Comparison of ENCODE assay signal across 18 cellular contexts in genomic region chr9:77957652-77958051, GRCh38.
A peak's percentile ranks its signal among the peaks of the same experiment; 100 is the strongest.
DNase-seq lines count a peak whose midpoint lies in the region; ATAC-seq, FAIRE-seq and TF ChIP-seq lines count a peak whose summit lies in the region.
"Had no signal": no experiment of that assay in that cellular context is flagged by ENCODE, and none has a peak within 500 bp of the region (broad histone marks: within the 10 kb centered on the region; RNA-seq: fewer than 3 reads in every experiment).

No MANE protein-coding gene starts in this region.

- CTCF ChIA-PET in activated CD4-positive, alpha-beta T cell treated with anti-CD3 and anti-CD28 coated beads for 36 hours (lab: Charles Lee): interaction anchor here (1.2 to 1.6 kb wide), 2 partner anchors 12 to 46 kb away, joined by 3 read pairs; no protein-coding TSS in a partner anchor
- CTCF ChIA-PET in K562 (lab: Yijun Ruan, JAX; ENCODE audit: low intra/inter-chr PET ratio): no interaction called here

- DNase-seq in activated CD4-positive, alpha-beta T cell treated with anti-CD3 and anti-CD28 coated beads for 36 hours: peak; percentile 42
- no peak for DNase-seq in activated CD4-positive, alpha-beta T cell treated with anti-CD3 and anti-CD28 coated beads for 48 hours
- DNase-seq in Karpas-422: peak; percentile 23
- DNase-seq in K562 (ENCODE audit: extremely low read depth in 1 of 4, low spot score in 3 of 4): peak in 1 of 4 experiments; percentile 20
- DNase-seq in natural killer cell treated with Interleukin-12 subunit alpha and Interleukin-12 subunit beta and Interleukin-15 and Interleukin-18, amount 100 ng/mL, for 72 hours (ENCODE audit: low spot score): no peak
- no peak for DNase-seq in NCI-H2081 (lab: John Stamatoyannopoulos, UW)
- no peak for DNase-seq in NCI-H82 treated with DMSO at 0.1 percent for 48 hours (lab: John Stamatoyannopoulos, UW; ENCODE audit: unreplicated experiment)
- DNase-seq in C1 segment of cervical spinal cord (lab: John Stamatoyannopoulos, UW): no peak
- DNase-seq: activated CD4-positive, alpha-beta T cell treated with anti-CD3 and anti-CD28 coated beads for 4 hours; activated T-cell treated with anti-CD3 and anti-CD28 coated beads, Interleukin-2, amount 50 U/mL, for 1 hour; CD8-positive, alpha-beta T cell; foreskin fibroblast; NCI-H446; SJCRH30 had no signal

- TF ChIP-seq EP300 in K562 (IDR thresholded peaks at IDR 0.05; ENCODE audit: low read length): no peak

- H3K4me1 ChIP-seq in Karpas-422 (ENCODE audit: low read length) (peaks cover 8% of the 10 kb centered on the region; the same call in 1 of the 2 replicates), K562 (replicated peaks in 1 of 2; ENCODE audit: control insufficient read depth in 2 of 2, insufficient read depth in 2 of 2, low read length in 2 of 2) (peaks cover 5 to 65% of the 10 kb centered on the region in 2 experiments)
- H3K4me1 ChIP-seq: prostate gland had no signal

- in situ Hi-C loops in K562 (cut with MboI): no loop called here

- TF ChIP-seq RAD21 in K562 (CRISPR knock-in tag; conservative IDR thresholded peaks at IDR 0.05 in 1 of 2, IDR thresholded peaks at IDR 0.05 in 1 of 2): no peak

- H4K20me1 ChIP-seq in Karpas-422 (ENCODE audit: insufficient read depth, low read depth, low read length) (no peaks in the 10 kb centered on the region), K562 (replicated peaks; ENCODE audit: control insufficient read depth, insufficient read depth, low read length) (no peaks in the 10 kb centered on the region)

- H3K36me3 ChIP-seq in Karpas-422 (ENCODE audit: insufficient read depth, low read length): no peaks in the 10 kb centered on the region
- no peaks in the 10 kb centered on the region for H3K36me3 ChIP-seq in K562 (ENCODE audit: control insufficient read depth, insufficient read depth, low read length)
- H3K36me3 ChIP-seq: cardiac muscle cell, prostate gland, SJCRH30, vagina had no signal

- no peak overlapping the region for H3K4me3 Mint-ChIP-seq in activated CD4-positive, alpha-beta T cell treated with anti-CD3 and anti-CD28 coated beads for 36 hours
- H3K4me3 Mint-ChIP-seq in natural killer cell treated with Interleukin-12 subunit alpha and Interleukin-12 subunit beta and Interleukin-15 and Interleukin-18, amount 100 ng/mL, for 72 hours: peak overlapping the region; percentile 30
- H3K4me3 Mint-ChIP-seq: CD8-positive, alpha-beta T cell had no signal

- no peaks in the 10 kb centered on the region for H3K36me3 Mint-ChIP-seq in activated CD4-positive, alpha-beta T cell treated with anti-CD3 and anti-CD28 coated beads for 36 hours (ENCODE audit: low read depth)
- H3K36me3 Mint-ChIP-seq in natural killer cell treated with Interleukin-12 subunit alpha and Interleukin-12 subunit beta and Interleukin-15 and Interleukin-18, amount 100 ng/mL, for 72 hours: peaks cover 4% of the 10 kb centered on the region
- H3K36me3 Mint-ChIP-seq: CD8-positive, alpha-beta T cell had no signal

- H3K27me3 Mint-ChIP-seq in activated CD4-positive, alpha-beta T cell treated with anti-CD3 and anti-CD28 coated beads for 36 hours: no peaks in the 10 kb centered on the region
- H3K27me3 Mint-ChIP-seq in natural killer cell treated with Interleukin-12 subunit alpha and Interleukin-12 subunit beta and Interleukin-15 and Interleukin-18, amount 100 ng/mL, for 72 hours: peaks cover 2 to 6% of the 10 kb centered on the region in 2 donors

- H3K9me1 ChIP-seq in K562 (ENCODE audit: control insufficient read depth, insufficient read depth, low read length): no peaks in the 10 kb centered on the region

- POLR2A ChIA-PET in activated CD4-positive, alpha-beta T cell treated with anti-CD3 and anti-CD28 coated beads for 36 hours (lab: Charles Lee): no interaction called here
- POLR2A ChIA-PET in K562 (lab: Yijun Ruan, JAX): no interaction called here

- peak; percentile 15 for FAIRE-seq in K562 (lab: Jason Lieb, UNC)

- peaks cover 54% of the 10 kb centered on the region for H3K4me1 Mint-ChIP-seq in activated CD4-positive, alpha-beta T cell treated with anti-CD3 and anti-CD28 coated beads for 36 hours
- H3K4me1 Mint-ChIP-seq in natural killer cell treated with Interleukin-12 subunit alpha and Interleukin-12 subunit beta and Interleukin-15 and Interleukin-18, amount 100 ng/mL, for 72 hours (ENCODE audit: low read depth in 2 of 2): peaks cover 43 to 47% of the 10 kb centered on the region in 2 donors

- H3K9ac ChIP-seq in Karpas-422 (ENCODE audit: low read length) (no peak overlapping the region), K562 (ENCODE audit: insufficient read depth in 1 of 2, low read depth in 2 of 2, low read length in 2 of 2) (no peak overlapping the region)

- TF ChIP-seq CTCF in K562 (IDR thresholded peaks at IDR 0.05 in 2 of 3, conservative IDR thresholded peaks at IDR 0.05 in 1 of 3; ENCODE audit: insufficient read depth in 2 of 3, low read depth in 1 of 3, low read length in 3 of 3): no peak

- H3K9me3 ChIP-seq in Karpas-422 (ENCODE audit: low read length): no peaks in the 10 kb centered on the region
- H3K9me3 ChIP-seq in K562 (replicated peaks; ENCODE audit: control insufficient read depth, insufficient read depth, low read depth, low read length): no peaks in the 10 kb centered on the region
- H3K9me3 ChIP-seq: prostate gland, SJCRH30, vagina had no signal

- TF ChIP-seq POLR2A in K562 (conservative IDR thresholded peaks at IDR 0.05): no peak

- 40% methylated on average over 4 of the region's 5 CpGs for WGBS in K562 (ENCODE audit: insufficient coverage, low coverage, missing lambda C conversion rate)

- H3K27ac ChIP-seq in Karpas-422 (ENCODE audit: low read length) (no peak overlapping the region), K562 (ENCODE audit: extremely low read depth, low read depth, low read length) (no peak overlapping the region; the same call in 2 of the 3 replicates)
- H3K27ac ChIP-seq: cardiac muscle cell, prostate gland, SJCRH30, vagina had no signal

- H3K9me3 Mint-ChIP-seq in activated CD4-positive, alpha-beta T cell treated with anti-CD3 and anti-CD28 coated beads for 36 hours (ENCODE audit: low read depth): no peaks in the 10 kb centered on the region
- no peaks in the 10 kb centered on the region for H3K9me3 Mint-ChIP-seq in natural killer cell treated with Interleukin-12 subunit alpha and Interleukin-12 subunit beta and Interleukin-15 and Interleukin-18, amount 100 ng/mL, for 72 hours
- H3K9me3 Mint-ChIP-seq: CD8-positive, alpha-beta T cell had no signal

- no peak overlapping the region for H3K27ac Mint-ChIP-seq in activated CD4-positive, alpha-beta T cell treated with anti-CD3 and anti-CD28 coated beads for 36 hours
- no peak overlapping the region for H3K27ac Mint-ChIP-seq in natural killer cell treated with Interleukin-12 subunit alpha and Interleukin-12 subunit beta and Interleukin-15 and Interleukin-18, amount 100 ng/mL, for 72 hours
- H3K27ac Mint-ChIP-seq: CD8-positive, alpha-beta T cell had no signal

- no peaks in the 10 kb centered on the region for H3K9me2 ChIP-seq in Karpas-422 (replicated peaks; ENCODE audit: insufficient read depth, low read length)

- intact Hi-C loops in activated CD4-positive, alpha-beta T cell treated with anti-CD3 and anti-CD28 coated beads for 36 hours (cut with DNase I, micrococcal nuclease): no loop called here
- intact Hi-C loops in K562 (cut with micrococcal nuclease): no loop called here

- BruUV-seq in K562 (replicated peaks; lab: Mats Ljungman, UMichigan): no TSS peak

- H3K4me3 ChIP-seq in Karpas-422 (ENCODE audit: low read length) (no peak overlapping the region), K562 (no peak overlapping the region)
- H3K4me3 ChIP-seq: cardiac muscle cell, prostate gland, SJCRH30, smooth muscle cell, vagina had no signal

- ATAC-seq in activated CD4-positive, alpha-beta T cell treated with anti-CD3 and anti-CD28 coated beads for 36 hours: peak; percentile 68
- peak; percentile 8; the same call in 1 of the 3 replicates for ATAC-seq in K562
- ATAC-seq in natural killer cell treated with Interleukin-12 subunit alpha and Interleukin-12 subunit beta and Interleukin-15 and Interleukin-18, amount 100 ng/mL, for 72 hours: peak; percentile 69 to 70
- ATAC-seq: CD8-positive, alpha-beta T cell had no signal

- H3K4me2 ChIP-seq in Karpas-422 (ENCODE audit: low read depth, low read length, poor library complexity, severe bottlenecking): no peak overlapping the region
- no peak overlapping the region; the same call in 1 of the 2 replicates for H3K4me2 ChIP-seq in K562 (ENCODE audit: insufficient read depth, low read length)
- H3K4me2 ChIP-seq: smooth muscle cell had no signal

- no peaks in the 10 kb centered on the region for H3K27me3 ChIP-seq in Karpas-422 (ENCODE audit: low read length)
- no peaks in the 10 kb centered on the region for H3K27me3 ChIP-seq in K562 (ENCODE audit: control insufficient read depth in 2 of 2, insufficient read depth in 2 of 2, low read length in 2 of 2)
- H3K27me3 ChIP-seq: cardiac muscle cell, SJCRH30, vagina had no signal

- H2AFZ ChIP-seq in Karpas-422 (ENCODE audit: low read length) (no peak overlapping the region), K562 (ENCODE audit: low read depth, low read length) (no peak overlapping the region)

- H3K79me2 ChIP-seq in Karpas-422 (ENCODE audit: low read length): no peaks in the 10 kb centered on the region
- peaks cover 99% of the 10 kb centered on the region for H3K79me2 ChIP-seq in K562 (ENCODE audit: control insufficient read depth, insufficient read depth, low read length)

TF ChIP-seq in K562, 482 proteins besides CTCF, POLR2A, EP300 and RAD21 (continues in another document):
- no peak for TF ChIP-seq RBBP5 (IDR thresholded peaks at IDR 0.05; ENCODE audit: borderline replicate concordance, insufficient read depth, low read length, poor library complexity, severe bottlenecking)
- no peak for TF ChIP-seq NFIC (IDR thresholded peaks at IDR 0.05)
- no peak for TF ChIP-seq HLTF (IDR thresholded peaks at IDR 0.05)
- TF ChIP-seq TAF15 (IDR thresholded peaks at IDR 0.05; ENCODE audit: low read depth, low read length): no peak
- no peak for TF ChIP-seq HMG20B (CRISPR knock-in tag; IDR thresholded peaks at IDR 0.05)
- TF ChIP-seq BHLHE40 (IDR thresholded peaks at IDR 0.05; ENCODE audit: low read length): peak; percentile 76
- no peak for TF ChIP-seq ZNF224 (CRISPR knock-in tag; IDR thresholded peaks at IDR 0.05)

Comparison
In these comparisons a context has a peak if more than half of its experiments do, and no peak if none do; other contexts are left out.
1. DNase-seq: peak in activated CD4-positive, alpha-beta T cell treated with anti-CD3 and anti-CD28 coated beads for 36 hours (single experiment) and Karpas-422 (single experiment); none in activated CD4-positive, alpha-beta T cell treated with anti-CD3 and anti-CD28 coated beads for 48 hours (single experiment), natural killer cell treated with Interleukin-12 subunit alpha and Interleukin-12 subunit beta and Interleukin-15 and Interleukin-18, amount 100 ng/mL, for 72 hours (single experiment), NCI-H2081 (0 of 2), NCI-H82 treated with DMSO at 0.1 percent for 48 hours (single experiment) and C1 segment of cervical spinal cord (0 of 14).
2. ATAC-seq: peak in every context shown above with its lines; median percentile 70 in natural killer cell treated with Interleukin-12 subunit alpha and Interleukin-12 subunit beta and Interleukin-15 and Interleukin-18, amount 100 ng/mL, for 72 hours; 68 in activated CD4-positive, alpha-beta T cell treated with anti-CD3 and anti-CD28 coated beads for 36 hours; 8 in K562.